ENCODE assay signal across 9 cellular contexts in the genomic region with DNA sequence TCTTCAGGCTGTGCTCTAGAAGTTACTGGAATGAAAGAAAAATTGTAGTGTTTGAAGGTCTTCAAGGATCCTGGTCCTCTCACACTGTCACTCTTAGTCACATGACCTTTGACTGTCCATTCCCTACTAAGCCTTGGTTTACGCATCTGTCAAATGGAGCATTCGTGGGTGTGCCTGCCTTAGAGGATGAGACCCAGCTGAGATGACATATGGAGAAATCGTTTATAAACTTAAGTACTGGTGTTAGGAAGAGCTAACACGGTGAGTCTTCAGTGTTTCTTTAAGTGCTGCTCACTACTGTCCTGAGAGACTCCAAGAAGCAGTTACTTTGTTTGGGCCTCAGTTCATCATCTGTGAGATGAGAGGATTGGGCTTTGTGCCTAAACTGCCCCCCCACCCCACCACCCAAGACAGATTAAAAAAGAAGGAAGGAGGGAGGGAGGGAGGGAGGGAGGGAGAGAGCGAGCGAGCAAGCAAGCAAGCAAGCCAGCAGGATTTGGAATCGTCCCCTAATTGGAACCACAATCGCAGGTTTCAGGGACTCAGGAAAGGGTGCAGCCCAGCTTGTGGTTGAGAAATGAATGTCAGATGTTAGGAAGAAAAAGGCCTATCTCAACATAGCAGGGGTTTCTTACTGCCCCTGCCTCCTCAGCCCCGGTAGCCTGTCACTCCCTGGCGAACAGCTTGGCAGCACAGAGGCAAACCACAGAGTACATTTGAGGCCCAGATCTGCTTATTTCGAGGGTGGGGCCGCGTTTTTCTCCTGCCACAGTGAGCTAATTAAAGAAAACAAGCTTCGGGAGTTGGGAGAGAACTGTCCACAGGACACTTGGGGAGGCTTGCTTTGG. TPM values are rescaled to one million over a fixed set of nuclear protein-coding genes. Genes with fewer than 3 reads are reported as not detected.
DNase-seq lines count a peak whose midpoint lies in the region; ATAC-seq and TF ChIP-seq lines count a peak whose summit lies in the region.
"Had no signal": no experiment of that assay in that cellular context is flagged by ENCODE, and none has a peak within 500 bp of the region (broad histone marks: within the 10 kb centered on the region; RNA-seq: fewer than 3 reads in every experiment).

No MANE protein-coding gene starts in this region.

- H3K4me3 Mint-ChIP-seq in HFFc6, result peak overlapping the region; percentile 73
- peak overlapping the region; percentile 86 for H3K4me3 Mint-ChIP-seq in activated CD4-positive, alpha-beta T cell treated with anti-CD3 and anti-CD28 coated beads, Interleukin-2, amount 10 ng/mL, durations not matched to agents 24 days and 14 days

- H3K9ac ChIP-seq in skeletal muscle tissue (ENCODE audit: low read depth in 1 of 3, low read length in 3 of 3), result peak overlapping the region; percentile 48 to 74 (median 52)

- no peaks in the 10 kb centered on the region for H3K27me3 ChIP-seq in skeletal muscle tissue (ENCODE audit: control insufficient read depth in 3 of 3, insufficient read depth in 3 of 3, low read length in 3 of 3)
- H3K27me3 ChIP-seq: neutrophil had no signal

- DNase-seq in HFFc6 (peak; percentile 72), fibroblast of villous mesenchyme (ENCODE audit: low read depth) (peak; percentile 90), cortex of kidney (lab: John Stamatoyannopoulos, UW) (no peak), NCI-H1417 (lab: John Stamatoyannopoulos, UW) (no peak), NCI-H345 treated with DMSO at 0.1 percent for 48 hours (lab: John Stamatoyannopoulos, UW; ENCODE audit: unreplicated experiment) (no peak)
- DNase-seq in activated CD4-positive, alpha-beta T cell treated with anti-CD3 and anti-CD28 coated beads, Interleukin-2, amount 10 ng/mL, durations not matched to agents 24 days and 14 days, result peak; percentile 85

- no peak for TF ChIP-seq CTCF in HFFc6 (IDR thresholded peaks at IDR 0.05)
- TF ChIP-seq CTCF in fibroblast of villous mesenchyme (IDR thresholded peaks at IDR 0.05; ENCODE audit: insufficient read depth, low read depth, low read length), result no peak

- no peaks in the 10 kb centered on the region for H3K9me3 ChIP-seq in skeletal muscle tissue (ENCODE audit: control insufficient read depth in 3 of 3, low read length in 3 of 3)
- H3K9me3 ChIP-seq: neutrophil had no signal

- H3K4me1 ChIP-seq in skeletal muscle tissue (ENCODE audit: control insufficient read depth in 3 of 3, insufficient read depth in 3 of 3, low read length in 3 of 3), result peaks cover 50 to 87% (median 71%) of the 10 kb centered on the region in 3 donors

- peak overlapping the region; percentile 95 for H3K27ac Mint-ChIP-seq in HFFc6
- H3K27ac Mint-ChIP-seq in activated CD4-positive, alpha-beta T cell treated with anti-CD3 and anti-CD28 coated beads, Interleukin-2, amount 10 ng/mL, durations not matched to agents 24 days and 14 days, result peak overlapping the region; percentile 95

- peaks cover 56% of the 10 kb centered on the region for H3K36me3 Mint-ChIP-seq in HFFc6 (ENCODE audit: low read depth)
- peaks cover 54% of the 10 kb centered on the region for H3K36me3 Mint-ChIP-seq in activated CD4-positive, alpha-beta T cell treated with anti-CD3 and anti-CD28 coated beads, Interleukin-2, amount 10 ng/mL, durations not matched to agents 24 days and 14 days (ENCODE audit: low read depth)

- H3K4me3 ChIP-seq in fibroblast of villous mesenchyme (ENCODE audit: low read depth, low read length) (peak overlapping the region; percentile 43), skeletal muscle tissue (ENCODE audit: low read length in 3 of 3) (peak overlapping the region in 2 of 3 donors; percentile 33 to 59)

- H3K27me3 Mint-ChIP-seq in HFFc6 (ENCODE audit: insufficient read depth), result peaks cover 8% of the 10 kb centered on the region
- no peaks in the 10 kb centered on the region for H3K27me3 Mint-ChIP-seq in activated CD4-positive, alpha-beta T cell treated with anti-CD3 and anti-CD28 coated beads, Interleukin-2, amount 10 ng/mL, durations not matched to agents 24 days and 14 days

- peaks cover 49% of the 10 kb centered on the region for H3K4me1 Mint-ChIP-seq in HFFc6 (ENCODE audit: low read depth)
- H3K4me1 Mint-ChIP-seq in activated CD4-positive, alpha-beta T cell treated with anti-CD3 and anti-CD28 coated beads, Interleukin-2, amount 10 ng/mL, durations not matched to agents 24 days and 14 days, result peaks cover 63% of the 10 kb centered on the region

- H3K36me3 ChIP-seq in skeletal muscle tissue (ENCODE audit: control insufficient read depth in 3 of 3, insufficient read depth in 3 of 3, low read length in 3 of 3), result peaks cover 10 to 13% (median 13%) of the 10 kb centered on the region in 3 donors
- H3K36me3 ChIP-seq: neutrophil had no signal

- H3K27ac ChIP-seq in skeletal muscle tissue (ENCODE audit: low read depth, low read length), result peak overlapping the region; percentile 71
- H3K27ac ChIP-seq: neutrophil had no signal

- no peaks in the 10 kb centered on the region for H3K9me3 Mint-ChIP-seq in HFFc6
- H3K9me3 Mint-ChIP-seq in activated CD4-positive, alpha-beta T cell treated with anti-CD3 and anti-CD28 coated beads, Interleukin-2, amount 10 ng/mL, durations not matched to agents 24 days and 14 days, result peaks cover 4% of the 10 kb centered on the region

- ATAC-seq in GM19023 (IDR thresholded peaks at IDR 0.05; ENCODE audit: unreplicated experiment), result no peak

- intact Hi-C loops in activated CD4-positive, alpha-beta T cell treated with anti-CD3 and anti-CD28 coated beads, Interleukin-2, amount 10 ng/mL, durations not matched to agents 24 days and 14 days (cut with micrococcal nuclease), result no loop called here

RNA-seq across cellular contexts. Expression of gene SMAD3, which starts 32.7 kb away (rescaled TPM):
- 100 to 1,000 TPM in 4 of 6 experiments, 10 to 100 TPM in 2; 54.3 to 132 (median 118) TPM for total RNA-seq in HFFc6 (2021; fragmentation: NEBNext Ultra II Directional; extraction: Animal tissue kit (Norgen Biotek cat#: 25700))
- 59.9 and 61.6 TPM in 2 replicates for total RNA-seq in activated CD4-positive, alpha-beta T cell treated with anti-CD3 and anti-CD28 coated beads, Interleukin-2, amount 10 ng/mL, durations not matched to agents 24 days and 14 days
- total RNA-seq in fibroblast of villous mesenchyme, result 30.3 and 67.8 TPM in 2 replicates
- total RNA-seq in skeletal muscle tissue, result 17.2 TPM

Comparison
In these comparisons a context has a peak if more than half of its experiments do, and no peak if none do; other contexts are left out.
1. DNase-seq: peak in HFFc6 (single experiment), activated CD4-positive, alpha-beta T cell treated with anti-CD3 and anti-CD28 coated beads, Interleukin-2, amount 10 ng/mL, durations not matched to agents 24 days and 14 days (single experiment) and fibroblast of villous mesenchyme (single experiment); none in cortex of kidney (single experiment), NCI-H1417 (0 of 3) and NCI-H345 treated with DMSO at 0.1 percent for 48 hours (single experiment).